13 cellular contexts compared by ENCODE assay signal in the genomic region with DNA sequence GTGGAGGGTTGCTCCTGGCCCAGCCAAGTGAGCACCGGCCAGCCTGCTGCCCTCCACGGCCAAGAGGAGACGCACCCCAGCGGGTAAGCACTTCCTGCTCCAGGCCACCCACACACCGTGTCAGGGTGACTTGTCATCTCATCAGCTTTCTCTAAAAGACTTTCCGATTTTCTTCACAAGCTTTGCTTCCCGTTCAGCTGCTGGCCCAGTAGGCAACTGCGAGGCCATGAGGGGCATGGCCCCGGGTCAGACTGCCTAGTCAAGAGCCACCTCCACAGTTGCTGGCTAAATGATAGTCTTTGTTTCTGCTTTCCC. TPM values are rescaled to one million over a fixed set of nuclear protein-coding genes. Genes with fewer than 3 reads are reported as not detected.
DNase-seq lines count a peak whose midpoint lies in the region; ATAC-seq and TF ChIP-seq lines count a peak whose summit lies in the region.
"Had no signal": no experiment of that assay in that cellular context is flagged by ENCODE, and none has a peak within 500 bp of the region (broad histone marks: within the 10 kb centered on the region; RNA-seq: fewer than 3 reads in every experiment).

No MANE protein-coding gene starts in this region.

- H3K4me1 ChIP-seq in upper lobe of left lung (peaks cover 7 to 19% (median 8%) of the 10 kb centered on the region in 4 donors), suprapubic skin (peaks cover 3% of the 10 kb centered on the region)
- H3K4me1 ChIP-seq: colonic mucosa, SJCRH30 had no signal

- H3K27me3 ChIP-seq in upper lobe of left lung (no peaks in the 10 kb centered on the region), suprapubic skin (no peaks in the 10 kb centered on the region)
- H3K27me3 ChIP-seq: colonic mucosa, SJCRH30 had no signal

- H3K36me3 ChIP-seq in upper lobe of left lung: peaks cover 0 to 48% (median 21%) of the 10 kb centered on the region in 4 donors
- peaks cover 36% of the 10 kb centered on the region for H3K36me3 ChIP-seq in suprapubic skin
- H3K36me3 ChIP-seq: SJCRH30 had no signal

- H3K36me3 Mint-ChIP-seq in activated B cell treated with CpG ODN at 0.5 μM for 24 hours (ENCODE audit: low read depth) (peaks cover 34% of the 10 kb centered on the region), Calu3 (ENCODE audit: insufficient read depth, unreplicated experiment) (peaks cover 6% of the 10 kb centered on the region)

- DNase-seq in activated naive CD4-positive, alpha-beta T cell treated with Interleukin-2 at 50 U/mL for 16 hours: peak; percentile 64
- DNase-seq in activated naive CD4-positive, alpha-beta T cell (lab: John Stamatoyannopoulos, UW): no peak
- no peak for DNase-seq in activated B cell treated with CpG ODN at 0.5 μM for 24 hours
- peak; percentile 5 for DNase-seq in kidney glomerular epithelial cell (lab: John Stamatoyannopoulos, UW)
- DNase-seq in upper lobe of left lung: no peak
- no peak for DNase-seq in suprapubic skin (ENCODE audit: low spot score in 2 of 2)
- DNase-seq in Calu3: no peak
- DNase-seq: colonic mucosa, foreskin fibroblast, left ventricle myocardium inferior had no signal

- CTCF ChIA-PET in activated B cell treated with CpG ODN at 0.5 μM for 24 hours (lab: Charles Lee) (interaction anchor here (0.8 to 2.2 kb wide), 4 partner anchors 14 to 56 kb away, joined by 3 to 10 read pairs (median 4); a partner anchor contains a TSS), Calu3 (lab: Charles Lee) (interaction anchor here (1.1 kb wide), 1 partner anchor 252 kb away, joined by 3 read pairs; no protein-coding TSS in a partner anchor)

- H3K4me1 Mint-ChIP-seq in activated B cell treated with CpG ODN at 0.5 μM for 24 hours (peaks cover 15% of the 10 kb centered on the region), Calu3 (ENCODE audit: low read depth, unreplicated experiment) (peaks cover 9% of the 10 kb centered on the region)

- H3K27me3 Mint-ChIP-seq in activated B cell treated with CpG ODN at 0.5 μM for 24 hours (no peaks in the 10 kb centered on the region), Calu3 (ENCODE audit: unreplicated experiment) (no peaks in the 10 kb centered on the region)

- H3K27ac ChIP-seq in upper lobe of left lung: no peak overlapping the region
- no peak overlapping the region for H3K27ac ChIP-seq in suprapubic skin
- H3K27ac ChIP-seq: colonic mucosa, left ventricle myocardium inferior, parathyroid adenoma had no signal

- H3K9me3 ChIP-seq in upper lobe of left lung (no peaks in the 10 kb centered on the region), suprapubic skin (no peaks in the 10 kb centered on the region)
- H3K9me3 ChIP-seq: colonic mucosa, left ventricle myocardium inferior, SJCRH30 had no signal

- TF ChIP-seq EP300 in upper lobe of left lung (IDR thresholded peaks at IDR 0.05) (no peak), suprapubic skin (IDR thresholded peaks at IDR 0.05) (no peak)

- H3K4me3 Mint-ChIP-seq in activated B cell treated with CpG ODN at 0.5 μM for 24 hours (no peak overlapping the region), Calu3 (ENCODE audit: low read depth, unreplicated experiment) (no peak overlapping the region)

- H3K9me3 Mint-ChIP-seq in activated B cell treated with CpG ODN at 0.5 μM for 24 hours (no peaks in the 10 kb centered on the region), Calu3 (ENCODE audit: low read depth, unreplicated experiment) (no peaks in the 10 kb centered on the region)

- TF ChIP-seq POLR2A in upper lobe of left lung (IDR thresholded peaks at IDR 0.05) (no peak), suprapubic skin (IDR thresholded peaks at IDR 0.05) (no peak)

- peak; percentile 40 for ATAC-seq in activated B cell treated with CpG ODN at 0.5 μM for 24 hours (ENCODE audit: low read depth)
- peak; percentile 24 to 44 for ATAC-seq in upper lobe of left lung (ENCODE audit: low FRiP score in 2 of 2)
- no peak for ATAC-seq in GM19452 (IDR thresholded peaks at IDR 0.05; ENCODE audit: unreplicated experiment)

- BruUV-seq in Calu3 (replicated peaks; lab: Mats Ljungman, UMichigan): no TSS peak

- H3K4me3 ChIP-seq in upper lobe of left lung (no peak overlapping the region), suprapubic skin (no peak overlapping the region)
- H3K4me3 ChIP-seq: colonic mucosa, left ventricle myocardium inferior, SJCRH30 had no signal

- intact Hi-C loops in activated B cell treated with CpG ODN at 0.5 μM for 24 hours (cut with micrococcal nuclease) (loop anchor here (5.0 to 10.0 kb wide), 4 partner anchors 80 to 807 kb away; a partner anchor contains a TSS), Calu3 (cut with micrococcal nuclease; ENCODE audit: unreplicated experiment) (no loop called here)

- TF ChIP-seq CTCF in activated B cell treated with CpG ODN at 0.5 μM for 24 hours (IDR thresholded peaks at IDR 0.05) (no peak), upper lobe of left lung (IDR thresholded peaks at IDR 0.05) (no peak), suprapubic skin (IDR thresholded peaks at IDR 0.05) (no peak), Calu3 (IDR thresholded peaks at IDR 0.05; ENCODE audit: unreplicated experiment) (no peak)

- POLR2A ChIA-PET in activated B cell treated with CpG ODN at 0.5 μM for 24 hours (lab: Charles Lee): interaction anchor here (0.9 to 1.2 kb wide), 2 partner anchors 14 to 165 kb away, joined by 3 to 4 read pairs; a partner anchor contains a TSS

- H3K27ac Mint-ChIP-seq in activated B cell treated with CpG ODN at 0.5 μM for 24 hours (no peak overlapping the region), Calu3 (ENCODE audit: unreplicated experiment) (no peak overlapping the region)

- WGBS in upper lobe of left lung, 2 donors: 77 to 79% methylated on average over 5 to 9 of the region's 9 CpGs
- 90% methylated on average over 9 of the region's 9 CpGs for whole genome bisulfite sequencing in suprapubic skin

RNA-seq across cellular contexts. Expression of a gene that starts 13.8 kb away (rescaled TPM):
- total RNA-seq in activated B cell treated with CpG ODN at 0.5 μM for 24 hours: 19.0 and 20.3 TPM in 2 replicates
- total RNA-seq in upper lobe of left lung: 10 to 100 TPM; 17.2 to 52.4 (median 26.5) TPM
- 10 to 100 TPM; 12.6 to 28.3 (median 16.5) TPM for total RNA-seq in suprapubic skin
- total RNA-seq in Calu3 (2022): 22.5 and 25.1 TPM in 2 replicates

RNA-seq across cellular contexts. Expression of a gene that starts 41.5 kb away (rescaled TPM):
- total RNA-seq in activated B cell treated with CpG ODN at 0.5 μM for 24 hours: 7.4 and 10.0 TPM in 2 replicates
- total RNA-seq in upper lobe of left lung: 10 to 100 TPM; 12.8 to 26.9 (median 22.1) TPM
- total RNA-seq in suprapubic skin: 10 to 100 TPM; 14.9 to 18.9 (median 16.3) TPM
- total RNA-seq in Calu3 (2022): 17.6 and 22.3 TPM in 2 replicates

RNA-seq across cellular contexts. Expression of a gene that starts 41.6 kb away (rescaled TPM):
- 6.1 and 7.3 TPM in 2 replicates for total RNA-seq in activated B cell treated with CpG ODN at 0.5 μM for 24 hours
- total RNA-seq in upper lobe of left lung: 10 to 100 TPM in 2 of 6 donors, 1 to 10 TPM in 4; 2.0 to 27.2 (median 2.8) TPM
- total RNA-seq in suprapubic skin: 10 to 100 TPM in 1 of 4 donors, 1 to 10 TPM in 3; 6.1 to 22.3 (median 7.2) TPM
- 6.5 and 7.5 TPM in 2 replicates for total RNA-seq in Calu3 (2022)

RNA-seq across cellular contexts. Expression of a gene that starts 55.6 kb away (rescaled TPM):
- total RNA-seq in activated B cell treated with CpG ODN at 0.5 μM for 24 hours: 12.7 and 12.9 TPM in 2 replicates
- 10 to 100 TPM in 3 of 6 donors, 1 to 10 TPM in 3; 7.1 to 13.6 (median 11.3) TPM for total RNA-seq in upper lobe of left lung
- 10 to 100 TPM; 16.1 to 22.1 (median 20.6) TPM for total RNA-seq in suprapubic skin
- total RNA-seq in Calu3 (2022): 12.2 and 14.1 TPM in 2 replicates

Comparison
In these comparisons a context has a peak if more than half of its experiments do, and no peak if none do; other contexts are left out.
1. DNase-seq: peak in activated naive CD4-positive, alpha-beta T cell treated with Interleukin-2 at 50 U/mL for 16 hours (single experiment) and kidney glomerular epithelial cell (single experiment); none in activated naive CD4-positive, alpha-beta T cell (0 of 4), activated B cell treated with CpG ODN at 0.5 μM for 24 hours (single experiment), upper lobe of left lung (0 of 2), suprapubic skin (0 of 2) and Calu3 (single experiment).